In the genomic region with DNA sequence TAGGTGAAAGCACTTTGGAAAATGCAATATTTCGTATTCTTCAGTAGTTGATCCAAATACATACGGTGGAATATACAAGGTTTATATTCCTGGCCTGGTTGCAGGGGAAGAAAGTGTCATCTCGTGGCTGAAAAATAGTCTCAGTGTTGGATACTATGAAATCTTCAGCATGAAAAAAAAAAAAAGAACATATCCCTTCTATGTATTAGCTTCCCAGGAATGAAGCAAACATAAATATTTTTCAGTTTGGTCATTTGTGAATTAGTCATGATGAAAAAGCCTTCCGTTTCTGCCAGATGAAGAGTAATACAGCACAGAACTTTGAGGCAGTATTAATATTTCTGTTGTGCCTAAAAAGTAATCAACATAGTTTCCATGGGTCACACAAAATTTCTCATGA, we compare ENCODE assay signal across 14 cellular contexts. TPM values are rescaled to one million over a fixed set of nuclear protein-coding genes. Genes with fewer than 3 reads are reported as not detected.
DNase-seq lines count a peak whose midpoint lies in the region; ATAC-seq and TF ChIP-seq lines count a peak whose summit lies in the region.
"Had no signal": no experiment of that assay in that cellular context is flagged by ENCODE, and none has a peak within 500 bp of the region (broad histone marks: within the 10 kb centered on the region; RNA-seq: fewer than 3 reads in every experiment).

No MANE protein-coding gene starts in this region.

- H3K4me3 ChIP-seq in HFF-Myc (replicated peaks; ENCODE audit: low read depth, low read length) (no peak overlapping the region), adipocyte (ENCODE audit: low read length) (peak overlapping the region; percentile 6), fibroblast of villous mesenchyme (ENCODE audit: low read depth, low read length) (no peak overlapping the region)
- H3K4me3 ChIP-seq: dorsolateral prefrontal cortex had no signal

- CTCF ChIA-PET in activated CD8-positive, alpha-beta T cell treated with anti-CD3 and anti-CD28 coated beads for 36 hours (lab: Charles Lee) = no interaction called here

- no peaks in the 10 kb centered on the region for H3K36me3 ChIP-seq in adipocyte (ENCODE audit: control insufficient read depth, insufficient read depth, low read length, severe bottlenecking)

- H3K4me1 ChIP-seq in adipocyte (ENCODE audit: control insufficient read depth, insufficient read depth, low read length) = peaks cover 23% of the 10 kb centered on the region

- DNase-seq in HFF-Myc (ENCODE audit: extremely low read depth, low read depth) (peak; percentile 44), adipocyte (ENCODE audit: low read depth) (peak; percentile 81), fibroblast of villous mesenchyme (ENCODE audit: low read depth) (peak; percentile 83), stromal cell of bone marrow (ENCODE audit: low read depth) (peak; percentile 80), DMS53 treated with DMSO at 0.1 percent for 48 hours (lab: John Stamatoyannopoulos, UW; ENCODE audit: unreplicated experiment) (no peak)
- DNase-seq in activated CD8-positive, alpha-beta T cell treated with anti-CD3 and anti-CD28 coated beads for 36 hours = no peak
- DNase-seq in activated naive CD4-positive, alpha-beta T cell treated with anti-CD3 and anti-CD28 coated beads, Interleukin-2, amount 50 U/mL, for 72 hours (ENCODE audit: low spot score in 2 of 2) = no peak
- DNase-seq: activated CD4-positive, alpha-beta memory T cell treated with anti-CD3 and anti-CD28 coated beads for 36 hours; activated naive CD4-positive, alpha-beta T cell treated with anti-CD3 and anti-CD28 coated beads, Interleukin-2, amount 50 U/mL, for 16 hours; dorsolateral prefrontal cortex; GOT3; NCI-H187 treated with DMSO at 0.1 percent for 48 hours; stimulated activated CD4-positive, alpha-beta T cell treated with anti-CD3 and anti-CD28 coated beads, Interleukin-4, amount 100 ng/mL, for 24 hours had no signal

- H3K4me1 Mint-ChIP-seq in activated CD8-positive, alpha-beta T cell treated with anti-CD3 and anti-CD28 coated beads for 36 hours (ENCODE audit: low read depth) = no peaks in the 10 kb centered on the region

- TF ChIP-seq CTCF in HFF-Myc (IDR thresholded peaks at IDR 0.05; ENCODE audit: low read depth, low read length, missing control alignments) (no peak), fibroblast of villous mesenchyme (IDR thresholded peaks at IDR 0.05; ENCODE audit: insufficient read depth, low read depth, low read length) (no peak)
- no peak for TF ChIP-seq CTCF in activated CD8-positive, alpha-beta T cell treated with anti-CD3 and anti-CD28 coated beads for 36 hours (IDR thresholded peaks at IDR 0.05)

- no peak overlapping the region for H3K4me3 Mint-ChIP-seq in activated CD8-positive, alpha-beta T cell treated with anti-CD3 and anti-CD28 coated beads for 36 hours
- H3K4me3 Mint-ChIP-seq: activated CD4-positive, alpha-beta memory T cell treated with anti-CD3 and anti-CD28 coated beads for 36 hours had no signal

- no peaks in the 10 kb centered on the region for H3K9me3 Mint-ChIP-seq in activated CD8-positive, alpha-beta T cell treated with anti-CD3 and anti-CD28 coated beads for 36 hours
- H3K9me3 Mint-ChIP-seq in activated naive CD4-positive, alpha-beta T cell treated with anti-CD3 and anti-CD28 coated beads, Interleukin-2, amount 50 U/mL, for 72 hours = peaks cover 6 to 9% of the 10 kb centered on the region in 2 donors

- H3K9me3 ChIP-seq in adipocyte (ENCODE audit: control insufficient read depth, low read length) = no peaks in the 10 kb centered on the region

- no peaks in the 10 kb centered on the region for H3K27me3 ChIP-seq in adipocyte (replicated peaks; ENCODE audit: control insufficient read depth, insufficient read depth, low read length)
- H3K27me3 ChIP-seq: dorsolateral prefrontal cortex had no signal

- no peaks in the 10 kb centered on the region for H3K27me3 Mint-ChIP-seq in activated CD8-positive, alpha-beta T cell treated with anti-CD3 and anti-CD28 coated beads for 36 hours
- H3K27me3 Mint-ChIP-seq: activated CD4-positive, alpha-beta memory T cell treated with anti-CD3 and anti-CD28 coated beads for 36 hours had no signal

- intact Hi-C loops in activated CD8-positive, alpha-beta T cell treated with anti-CD3 and anti-CD28 coated beads for 36 hours (cut with micrococcal nuclease) = no loop called here

- peak overlapping the region; percentile 26 for H3K9ac ChIP-seq in adipocyte (ENCODE audit: low read length)

- no peaks in the 10 kb centered on the region for H3K36me3 Mint-ChIP-seq in activated CD8-positive, alpha-beta T cell treated with anti-CD3 and anti-CD28 coated beads for 36 hours (ENCODE audit: low read depth)
- peaks cover 0 to 4% of the 10 kb centered on the region in 2 donors for H3K36me3 Mint-ChIP-seq in activated naive CD4-positive, alpha-beta T cell treated with anti-CD3 and anti-CD28 coated beads, Interleukin-2, amount 50 U/mL, for 72 hours
- H3K36me3 Mint-ChIP-seq: activated CD4-positive, alpha-beta memory T cell treated with anti-CD3 and anti-CD28 coated beads for 36 hours had no signal

- POLR2A ChIA-PET in activated CD8-positive, alpha-beta T cell treated with anti-CD3 and anti-CD28 coated beads for 36 hours (lab: Charles Lee) = no interaction called here

- no peak for ATAC-seq in activated CD8-positive, alpha-beta T cell treated with anti-CD3 and anti-CD28 coated beads for 36 hours
- no peak for ATAC-seq in activated naive CD4-positive, alpha-beta T cell treated with anti-CD3 and anti-CD28 coated beads, Interleukin-2, amount 50 U/mL, for 72 hours

- no peak overlapping the region for H3K27ac Mint-ChIP-seq in activated CD8-positive, alpha-beta T cell treated with anti-CD3 and anti-CD28 coated beads for 36 hours
- no peak overlapping the region for H3K27ac Mint-ChIP-seq in activated naive CD4-positive, alpha-beta T cell treated with anti-CD3 and anti-CD28 coated beads, Interleukin-2, amount 50 U/mL, for 72 hours
- H3K27ac Mint-ChIP-seq: activated CD4-positive, alpha-beta memory T cell treated with anti-CD3 and anti-CD28 coated beads for 36 hours had no signal

RNA-seq across cellular contexts. Expression of a gene that starts 36.7 kb away (rescaled TPM):
- total RNA-seq in fibroblast of villous mesenchyme = 12.9 and 14.7 TPM in 2 replicates
- not detected for total RNA-seq in activated CD8-positive, alpha-beta T cell treated with anti-CD3 and anti-CD28 coated beads for 36 hours
- total RNA-seq in activated naive CD4-positive, alpha-beta T cell treated with anti-CD3 and anti-CD28 coated beads, Interleukin-2, amount 50 U/mL, for 72 hours = not detected
- total RNA-seq: activated CD4-positive, alpha-beta memory T cell treated with anti-CD3 and anti-CD28 coated beads for 36 hours; T-helper 1 cell treated with Interleukin-12 subunit alpha and Interleukin-12 subunit beta and Interleukin-4 antibody, amounts not matched to agents 30 ng/mL and 1 ng/mL, for 36 hours had no signal

Comparison
In these comparisons a context has a peak if more than half of its experiments do, and no peak if none do; other contexts are left out.
1. DNase-seq: peak in HFF-Myc (single experiment), adipocyte (single experiment), fibroblast of villous mesenchyme (single experiment) and stromal cell of bone marrow (single experiment); none in activated CD8-positive, alpha-beta T cell treated with anti-CD3 and anti-CD28 coated beads for 36 hours (single experiment), activated naive CD4-positive, alpha-beta T cell treated with anti-CD3 and anti-CD28 coated beads, Interleukin-2, amount 50 U/mL, for 72 hours (0 of 2) and DMS53 treated with DMSO at 0.1 percent for 48 hours (single experiment).
2. RNA of a gene that starts 36.7 kb away (total RNA-seq): 12.9 to 14.7 TPM in fibroblast of villous mesenchyme; not detected in activated CD8-positive, alpha-beta T cell treated with anti-CD3 and anti-CD28 coated beads for 36 hours and not detected in activated naive CD4-positive, alpha-beta T cell treated with anti-CD3 and anti-CD28 coated beads, Interleukin-2, amount 50 U/mL, for 72 hours; every median in the first group is over 10 times any median in the second.